12 cellular contexts compared by ENCODE assay signal in the genomic region with DNA sequence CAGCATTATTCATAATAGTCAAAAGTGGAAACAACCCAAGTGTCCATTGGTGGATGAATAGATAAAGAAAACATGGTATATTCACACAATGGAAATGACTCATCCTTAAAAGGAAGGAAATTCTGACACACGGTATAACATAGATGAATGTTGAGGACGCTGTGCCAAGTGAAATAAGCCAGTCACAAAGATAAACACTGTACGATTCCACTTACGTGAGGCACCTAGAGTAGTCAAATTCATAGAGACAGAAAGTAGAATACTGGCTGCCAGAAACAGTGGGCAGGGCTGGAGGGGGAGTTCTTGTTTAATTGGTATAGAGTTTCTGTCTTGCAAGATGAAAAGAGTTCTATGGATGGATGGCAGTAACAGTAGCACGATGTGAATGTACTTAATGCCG. TPM values are rescaled to one million over a fixed set of nuclear protein-coding genes. Genes with fewer than 3 reads are reported as not detected.
DNase-seq lines count a peak whose midpoint lies in the region; ATAC-seq and FAIRE-seq lines count a peak whose summit lies in the region.
"Had no signal": no experiment of that assay in that cellular context is flagged by ENCODE, and none has a peak within 500 bp of the region (broad histone marks: within the 10 kb centered on the region; RNA-seq: fewer than 3 reads in every experiment).

No MANE protein-coding gene starts in this region.

- H3K9ac ChIP-seq in adipocyte (ENCODE audit: low read length): no peak overlapping the region
- H3K9ac ChIP-seq: KMS-11 had no signal

- H3K9me3 ChIP-seq in adipocyte (ENCODE audit: control insufficient read depth, low read length) (no peaks in the 10 kb centered on the region), SJCRH30 (replicated peaks) (no peaks in the 10 kb centered on the region)
- H3K9me3 ChIP-seq in naive thymus-derived CD4-positive, alpha-beta T cell (ENCODE audit: control insufficient read depth in 2 of 3, low read length in 3 of 3): no peaks in the 10 kb centered on the region
- H3K9me3 ChIP-seq: gastroesophageal sphincter had no signal

- H3K27me3 ChIP-seq in adipocyte (replicated peaks; ENCODE audit: control insufficient read depth, insufficient read depth, low read length) (no peaks in the 10 kb centered on the region), SJCRH30 (no peaks in the 10 kb centered on the region)
- no peaks in the 10 kb centered on the region for H3K27me3 ChIP-seq in naive thymus-derived CD4-positive, alpha-beta T cell (ENCODE audit: control insufficient read depth in 2 of 2, insufficient read depth in 2 of 2, low read length in 2 of 2)
- H3K27me3 ChIP-seq: gastroesophageal sphincter had no signal

- peak; percentile 60 for ATAC-seq in naive thymus-derived CD4-positive, alpha-beta T cell
- no peak for ATAC-seq in HG02642 (IDR thresholded peaks at IDR 0.05; ENCODE audit: poor library complexity, unreplicated experiment)
- ATAC-seq: gastroesophageal sphincter had no signal

- peaks cover 5 to 11% (median 7%) of the 10 kb centered on the region in 7 donors for H3K4me1 Mint-ChIP-seq in naive thymus-derived CD4-positive, alpha-beta T cell

- no peak for FAIRE-seq in HTR-8/SVneo (lab: Jason Lieb, UNC)

- CTCF ChIA-PET in naive thymus-derived CD4-positive, alpha-beta T cell (lab: Charles Lee): no interaction called here

- H3K4me3 ChIP-seq in adipocyte (ENCODE audit: low read length): no peak overlapping the region
- H3K4me3 ChIP-seq in naive thymus-derived CD4-positive, alpha-beta T cell (ENCODE audit: low read length): no peak overlapping the region
- no peak overlapping the region for H3K4me3 ChIP-seq in SJCRH30
- H3K4me3 ChIP-seq: gastroesophageal sphincter had no signal

- no peak overlapping the region for H3K27ac ChIP-seq in naive thymus-derived CD4-positive, alpha-beta T cell (ENCODE audit: low read depth, low read length)
- no peak overlapping the region for H3K27ac ChIP-seq in SJCRH30
- H3K27ac ChIP-seq: gastroesophageal sphincter, KMS-11 had no signal

- DNase-seq in EL: peak; percentile 75
- DNase-seq in M059J (ENCODE audit: low read depth): peak; percentile 92
- DNase-seq in adipocyte (ENCODE audit: low read depth): peak; percentile 73
- peak in 1 of 9 donors; percentile 43 for DNase-seq in naive thymus-derived CD4-positive, alpha-beta T cell
- no peak for DNase-seq in SIG-M5 treated with dmso at 0.1 percent for 504 hours (lab: John Stamatoyannopoulos, UW; ENCODE audit: unreplicated experiment)
- DNase-seq in SJCRH30: no peak
- no peak for DNase-seq in HTR-8/SVneo (ENCODE audit: insufficient read length, low spot score)
- DNase-seq: activated B cell treated with CpG ODN at 0.5 μM for 24 hours, right cardiac atrium had no signal

- H3K36me3 Mint-ChIP-seq in naive thymus-derived CD4-positive, alpha-beta T cell: peaks cover 0 to 2% (median 0%) of the 10 kb centered on the region in 5 donors

- no peaks in the 10 kb centered on the region for H3K4me1 ChIP-seq in adipocyte (ENCODE audit: control insufficient read depth, insufficient read depth, low read length)
- no peaks in the 10 kb centered on the region for H3K4me1 ChIP-seq in naive thymus-derived CD4-positive, alpha-beta T cell (ENCODE audit: control insufficient read depth in 2 of 2, insufficient read depth in 2 of 2, low read length in 2 of 2)
- no peaks in the 10 kb centered on the region for H3K4me1 ChIP-seq in SJCRH30

- H3K4me3 Mint-ChIP-seq in naive thymus-derived CD4-positive, alpha-beta T cell: no peak overlapping the region
- H3K4me3 Mint-ChIP-seq: activated B cell treated with CpG ODN at 0.5 μM for 24 hours had no signal

- intact Hi-C loops in naive thymus-derived CD4-positive, alpha-beta T cell (cut with micrococcal nuclease): no loop called here

- H3K36me3 ChIP-seq in adipocyte (ENCODE audit: control insufficient read depth, insufficient read depth, low read length, severe bottlenecking): no peaks in the 10 kb centered on the region
- no peaks in the 10 kb centered on the region for H3K36me3 ChIP-seq in naive thymus-derived CD4-positive, alpha-beta T cell (ENCODE audit: control insufficient read depth in 2 of 3, insufficient read depth in 3 of 3, low read length in 3 of 3)
- no peaks in the 10 kb centered on the region for H3K36me3 ChIP-seq in SJCRH30
- H3K36me3 ChIP-seq: gastroesophageal sphincter had no signal

- POLR2A ChIA-PET in naive thymus-derived CD4-positive, alpha-beta T cell (lab: Charles Lee): no interaction called here

- H3K27ac Mint-ChIP-seq in naive thymus-derived CD4-positive, alpha-beta T cell: peak overlapping the region in 1 of 9 donors; percentile 70
- H3K27ac Mint-ChIP-seq: activated B cell treated with CpG ODN at 0.5 μM for 24 hours had no signal

- peaks cover 0 to 3% (median 0%) of the 10 kb centered on the region in 11 donors for H3K9me3 Mint-ChIP-seq in naive thymus-derived CD4-positive, alpha-beta T cell
- H3K9me3 Mint-ChIP-seq: activated B cell treated with CpG ODN at 0.5 μM for 24 hours had no signal

- H3K27me3 Mint-ChIP-seq in naive thymus-derived CD4-positive, alpha-beta T cell: peaks cover 0 to 3% (median 0%) of the 10 kb centered on the region in 5 donors

RNA-seq across cellular contexts. Expression of a gene that starts 26.6 kb away (rescaled TPM):
- total RNA-seq in M059J (2014; rRNA removed; shearing (Covaris generic)): 5.1 and 5.8 TPM in 2 replicates
- 10 to 100 TPM; 33.2 to 80.5 (median 68.5) TPM for total RNA-seq in naive thymus-derived CD4-positive, alpha-beta T cell
- polyA plus RNA-seq in naive thymus-derived CD4-positive, alpha-beta T cell: 10 to 100 TPM; 33.7 to 35.0 TPM
- total RNA-seq in SJCRH30 (2014; rRNA removed; shearing (Covaris generic)): 18.5 and 21.1 TPM in 2 replicates

Comparison
In these comparisons a context has a peak if more than half of its experiments do, and no peak if none do; other contexts are left out.
1. DNase-seq: peak in EL (single experiment), M059J (single experiment) and adipocyte (single experiment); none in SIG-M5 treated with dmso at 0.1 percent for 504 hours (single experiment), SJCRH30 (0 of 2) and HTR-8/SVneo (single experiment).